Comparison of ENCODE assay signal across 1 cellular context in the genomic region with DNA sequence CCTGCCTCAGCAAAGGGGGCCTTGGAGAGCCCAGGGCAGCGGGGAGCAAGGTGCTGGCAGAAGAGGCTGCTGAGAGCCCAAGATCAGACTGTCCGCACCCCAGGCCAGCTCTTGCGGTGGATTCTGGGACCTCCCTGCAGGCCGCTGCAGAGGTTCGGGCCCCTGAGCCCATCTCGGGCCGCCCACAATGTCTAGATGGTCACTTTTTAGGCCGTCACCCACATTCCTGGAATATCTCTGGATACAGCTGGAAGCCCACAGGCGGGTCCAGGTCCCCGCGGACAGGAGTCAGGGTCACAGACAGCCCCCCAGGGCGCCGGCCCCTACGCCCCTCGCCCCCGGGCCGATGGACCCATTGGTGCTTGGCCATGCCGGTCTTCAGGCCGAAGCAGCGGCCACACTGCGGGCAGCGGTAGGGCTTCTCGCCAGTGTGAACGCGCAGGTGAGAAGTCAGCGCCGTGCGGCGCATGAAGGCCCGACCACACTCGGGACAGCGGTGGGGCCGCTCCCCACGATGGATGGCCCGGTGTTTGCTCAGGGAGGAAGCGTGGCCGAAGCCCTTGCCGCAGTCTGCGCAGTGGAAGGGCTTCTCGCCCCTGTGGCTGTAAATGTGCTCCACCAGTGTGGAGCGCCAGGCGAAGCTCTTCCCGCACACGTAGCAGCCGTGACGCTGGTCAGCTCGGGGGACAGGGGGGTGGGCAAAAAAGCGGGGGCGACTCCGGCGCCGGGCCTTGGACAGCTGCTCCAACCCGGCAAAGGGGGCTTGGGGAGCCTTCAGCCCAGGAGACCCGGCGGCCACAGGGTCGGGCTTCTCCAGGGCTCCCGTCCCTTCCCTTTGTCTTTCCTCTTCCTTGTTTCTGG.
TF ChIP-seq lines count a peak whose summit lies in the region.

No MANE protein-coding gene starts in this region.

TF ChIP-seq in GM23338, 12 proteins besides CTCF, POLR2A, EP300 and RAD21 (continued from another document):
- TF ChIP-seq NANOG (IDR thresholded peaks at IDR 0.05; ENCODE audit: borderline replicate concordance) (no peak), ZNF331 (CRISPR knock-in tag; IDR thresholded peaks at IDR 0.05; ENCODE audit: low read depth) (no peak), POLR2AphosphoS5 (IDR thresholded peaks at IDR 0.05; ENCODE audit: low read depth) (no peak), STAT1 (IDR thresholded peaks at IDR 0.05; ENCODE audit: unreplicated experiment) (no peak), JUNB (IDR thresholded peaks at IDR 0.05; ENCODE audit: unreplicated experiment) (no peak), ZNF114 (CRISPR knock-in tag; IDR thresholded peaks at IDR 0.05) (no peak), EZH2 (IDR thresholded peaks at IDR 0.05; ENCODE audit: low read depth, unreplicated experiment) (no peak), CREB1 (CRISPR knock-in tag; IDR thresholded peaks at IDR 0.05; ENCODE audit: low read depth) (no peak)
- TF ChIP-seq, protein P1, sequence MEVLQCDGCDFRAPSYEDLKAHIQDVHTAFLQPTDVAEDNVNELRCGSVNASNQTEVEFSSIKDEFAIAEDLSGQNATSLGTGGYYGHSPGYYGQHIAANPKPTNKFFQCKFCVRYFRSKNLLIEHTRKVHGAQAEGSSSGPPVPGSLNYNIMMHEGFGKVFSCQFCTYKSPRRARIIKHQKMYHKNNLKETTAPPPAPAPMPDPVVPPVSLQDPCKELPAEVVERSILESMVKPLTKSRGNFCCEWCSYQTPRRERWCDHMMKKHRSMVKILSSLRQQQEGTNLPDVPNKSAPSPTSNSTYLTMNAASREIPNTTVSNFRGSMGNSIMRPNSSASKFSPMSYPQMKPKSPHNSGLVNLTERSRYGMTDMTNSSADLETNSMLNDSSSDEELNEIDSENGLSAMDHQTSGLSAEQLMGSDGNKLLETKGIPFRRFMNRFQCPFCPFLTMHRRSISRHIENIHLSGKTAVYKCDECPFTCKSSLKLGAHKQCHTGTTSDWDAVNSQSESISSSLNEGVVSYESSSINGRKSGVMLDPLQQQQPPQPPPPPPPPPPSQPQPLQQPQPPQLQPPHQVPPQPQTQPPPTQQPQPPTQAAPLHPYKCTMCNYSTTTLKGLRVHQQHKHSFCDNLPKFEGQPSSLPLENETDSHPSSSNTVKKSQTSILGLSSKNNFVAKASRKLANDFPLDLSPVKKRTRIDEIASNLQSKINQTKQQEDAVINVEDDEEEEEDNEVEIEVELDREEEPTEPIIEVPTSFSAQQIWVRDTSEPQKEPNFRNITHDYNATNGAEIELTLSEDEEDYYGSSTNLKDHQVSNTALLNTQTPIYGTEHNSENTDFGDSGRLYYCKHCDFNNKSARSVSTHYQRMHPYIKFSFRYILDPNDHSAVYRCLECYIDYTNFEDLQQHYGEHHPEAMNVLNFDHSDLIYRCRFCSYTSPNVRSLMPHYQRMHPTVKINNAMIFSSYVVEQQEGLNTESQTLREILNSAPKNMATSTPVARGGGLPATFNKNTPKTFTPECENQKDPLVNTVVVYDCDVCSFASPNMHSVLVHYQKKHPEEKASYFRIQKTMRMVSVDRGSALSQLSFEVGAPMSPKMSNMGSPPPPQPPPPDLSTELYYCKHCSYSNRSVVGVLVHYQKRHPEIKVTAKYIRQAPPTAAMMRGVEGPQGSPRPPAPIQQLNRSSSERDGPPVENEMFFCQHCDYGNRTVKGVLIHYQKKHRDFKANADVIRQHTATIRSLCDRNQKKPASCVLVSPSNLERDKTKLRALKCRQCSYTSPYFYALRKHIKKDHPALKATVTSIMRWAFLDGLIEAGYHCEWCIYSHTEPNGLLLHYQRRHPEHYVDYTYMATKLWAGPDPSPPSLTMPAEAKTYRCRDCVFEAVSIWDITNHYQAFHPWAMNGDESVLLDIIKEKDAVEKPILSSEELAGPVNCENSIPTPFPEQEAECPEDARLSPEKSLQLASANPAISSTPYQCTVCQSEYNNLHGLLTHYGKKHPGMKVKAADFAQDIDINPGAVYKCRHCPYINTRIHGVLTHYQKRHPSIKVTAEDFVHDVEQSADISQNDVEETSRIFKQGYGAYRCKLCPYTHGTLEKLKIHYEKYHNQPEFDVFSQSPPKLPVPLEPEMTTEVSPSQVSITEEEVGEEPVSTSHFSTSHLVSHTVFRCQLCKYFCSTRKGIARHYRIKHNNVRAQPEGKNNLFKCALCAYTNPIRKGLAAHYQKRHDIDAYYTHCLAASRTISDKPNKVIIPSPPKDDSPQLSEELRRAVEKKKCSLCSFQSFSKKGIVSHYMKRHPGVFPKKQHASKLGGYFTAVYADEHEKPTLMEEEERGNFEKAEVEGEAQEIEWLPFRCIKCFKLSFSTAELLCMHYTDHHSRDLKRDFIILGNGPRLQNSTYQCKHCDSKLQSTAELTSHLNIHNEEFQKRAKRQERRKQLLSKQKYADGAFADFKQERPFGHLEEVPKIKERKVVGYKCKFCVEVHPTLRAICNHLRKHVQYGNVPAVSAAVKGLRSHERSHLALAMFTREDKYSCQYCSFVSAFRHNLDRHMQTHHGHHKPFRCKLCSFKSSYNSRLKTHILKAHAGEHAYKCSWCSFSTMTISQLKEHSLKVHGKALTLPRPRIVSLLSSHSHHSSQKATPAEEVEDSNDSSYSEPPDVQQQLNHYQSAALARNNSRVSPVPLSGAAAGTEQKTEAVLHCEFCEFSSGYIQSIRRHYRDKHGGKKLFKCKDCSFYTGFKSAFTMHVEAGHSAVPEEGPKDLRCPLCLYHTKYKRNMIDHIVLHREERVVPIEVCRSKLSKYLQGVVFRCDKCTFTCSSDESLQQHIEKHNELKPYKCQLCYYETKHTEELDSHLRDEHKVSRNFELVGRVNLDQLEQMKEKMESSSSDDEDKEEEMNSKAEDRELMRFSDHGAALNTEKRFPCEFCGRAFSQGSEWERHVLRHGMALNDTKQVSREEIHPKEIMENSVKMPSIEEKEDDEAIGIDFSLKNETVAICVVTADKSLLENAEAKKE (CRISPR knock-in tag; IDR thresholded peaks at IDR 0.05): no peak
- TF ChIP-seq, protein P2, sequence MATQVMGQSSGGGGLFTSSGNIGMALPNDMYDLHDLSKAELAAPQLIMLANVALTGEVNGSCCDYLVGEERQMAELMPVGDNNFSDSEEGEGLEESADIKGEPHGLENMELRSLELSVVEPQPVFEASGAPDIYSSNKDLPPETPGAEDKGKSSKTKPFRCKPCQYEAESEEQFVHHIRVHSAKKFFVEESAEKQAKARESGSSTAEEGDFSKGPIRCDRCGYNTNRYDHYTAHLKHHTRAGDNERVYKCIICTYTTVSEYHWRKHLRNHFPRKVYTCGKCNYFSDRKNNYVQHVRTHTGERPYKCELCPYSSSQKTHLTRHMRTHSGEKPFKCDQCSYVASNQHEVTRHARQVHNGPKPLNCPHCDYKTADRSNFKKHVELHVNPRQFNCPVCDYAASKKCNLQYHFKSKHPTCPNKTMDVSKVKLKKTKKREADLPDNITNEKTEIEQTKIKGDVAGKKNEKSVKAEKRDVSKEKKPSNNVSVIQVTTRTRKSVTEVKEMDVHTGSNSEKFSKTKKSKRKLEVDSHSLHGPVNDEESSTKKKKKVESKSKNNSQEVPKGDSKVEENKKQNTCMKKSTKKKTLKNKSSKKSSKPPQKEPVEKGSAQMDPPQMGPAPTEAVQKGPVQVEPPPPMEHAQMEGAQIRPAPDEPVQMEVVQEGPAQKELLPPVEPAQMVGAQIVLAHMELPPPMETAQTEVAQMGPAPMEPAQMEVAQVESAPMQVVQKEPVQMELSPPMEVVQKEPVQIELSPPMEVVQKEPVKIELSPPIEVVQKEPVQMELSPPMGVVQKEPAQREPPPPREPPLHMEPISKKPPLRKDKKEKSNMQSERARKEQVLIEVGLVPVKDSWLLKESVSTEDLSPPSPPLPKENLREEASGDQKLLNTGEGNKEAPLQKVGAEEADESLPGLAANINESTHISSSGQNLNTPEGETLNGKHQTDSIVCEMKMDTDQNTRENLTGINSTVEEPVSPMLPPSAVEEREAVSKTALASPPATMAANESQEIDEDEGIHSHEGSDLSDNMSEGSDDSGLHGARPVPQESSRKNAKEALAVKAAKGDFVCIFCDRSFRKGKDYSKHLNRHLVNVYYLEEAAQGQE (IDR thresholded peaks at IDR 0.05; ENCODE audit: unreplicated experiment): no peak
- TF ChIP-seq, protein P3, sequence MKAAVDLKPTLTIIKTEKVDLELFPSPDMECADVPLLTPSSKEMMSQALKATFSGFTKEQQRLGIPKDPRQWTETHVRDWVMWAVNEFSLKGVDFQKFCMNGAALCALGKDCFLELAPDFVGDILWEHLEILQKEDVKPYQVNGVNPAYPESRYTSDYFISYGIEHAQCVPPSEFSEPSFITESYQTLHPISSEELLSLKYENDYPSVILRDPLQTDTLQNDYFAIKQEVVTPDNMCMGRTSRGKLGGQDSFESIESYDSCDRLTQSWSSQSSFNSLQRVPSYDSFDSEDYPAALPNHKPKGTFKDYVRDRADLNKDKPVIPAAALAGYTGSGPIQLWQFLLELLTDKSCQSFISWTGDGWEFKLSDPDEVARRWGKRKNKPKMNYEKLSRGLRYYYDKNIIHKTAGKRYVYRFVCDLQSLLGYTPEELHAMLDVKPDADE (IDR thresholded peaks at IDR 0.05): no peak
